ENCODE assay signal across 12 cellular contexts in genomic region chr16:4507588-4508345, GRCh38. TPM values are rescaled to one million over a fixed set of nuclear protein-coding genes. Genes with fewer than 3 reads are reported as not detected.
DNase-seq lines count a peak whose midpoint lies in the region; ATAC-seq and TF ChIP-seq lines count a peak whose summit lies in the region.
"Had no signal": no experiment of that assay in that cellular context is flagged by ENCODE, and none has a peak within 500 bp of the region (broad histone marks: within the 10 kb centered on the region; RNA-seq: fewer than 3 reads in every experiment).

No MANE protein-coding gene starts in this region.

- no peaks in the 10 kb centered on the region for H3K4me1 ChIP-seq in osteoblast (ENCODE audit: insufficient read depth, low read length)
- H3K4me1 ChIP-seq: A549 had no signal

- no peak overlapping the region for H2AFZ ChIP-seq in osteoblast (ENCODE audit: low read length)

- H3K36me3 Mint-ChIP-seq in activated T-cell treated with anti-CD3 and anti-CD28 coated beads, Interleukin-2, amount 50 U/mL, for 72 hours (ENCODE audit: insufficient read depth in 2 of 2): peaks cover 3 to 18% of the 10 kb centered on the region in 2 donors
- no peaks in the 10 kb centered on the region for H3K36me3 Mint-ChIP-seq in activated naive CD8-positive, alpha-beta T cell

- no peaks in the 10 kb centered on the region for H3K27me3 ChIP-seq in osteoblast (ENCODE audit: insufficient read depth, low read length)

- H3K4me1 Mint-ChIP-seq in activated T-cell treated with anti-CD3 and anti-CD28 coated beads, Interleukin-2, amount 50 U/mL, for 72 hours (ENCODE audit: low read depth): peaks cover 36% of the 10 kb centered on the region
- peaks cover 50% of the 10 kb centered on the region for H3K4me1 Mint-ChIP-seq in activated naive CD8-positive, alpha-beta T cell (ENCODE audit: low read depth)

- ATAC-seq in activated T-cell treated with anti-CD3 and anti-CD28 coated beads, Interleukin-2, amount 50 U/mL, for 72 hours (replicated peaks in 1 of 2): no peak
- ATAC-seq: A549 had no signal

- H3K9me3 Mint-ChIP-seq in activated T-cell treated with anti-CD3 and anti-CD28 coated beads, Interleukin-2, amount 50 U/mL, for 72 hours: no peaks in the 10 kb centered on the region
- no peaks in the 10 kb centered on the region for H3K9me3 Mint-ChIP-seq in activated naive CD8-positive, alpha-beta T cell (ENCODE audit: low read depth)

- peak overlapping the region; percentile 69 for H3K27ac Mint-ChIP-seq in activated T-cell treated with anti-CD3 and anti-CD28 coated beads, Interleukin-2, amount 50 U/mL, for 72 hours
- H3K27ac Mint-ChIP-seq in activated naive CD8-positive, alpha-beta T cell: peak overlapping the region; percentile 90

- H4K20me1 ChIP-seq in osteoblast (ENCODE audit: insufficient read depth, low read length): peaks cover 36% of the 10 kb centered on the region

- H3K4me2 ChIP-seq in osteoblast (ENCODE audit: insufficient read depth, low read length): no peak overlapping the region
- H3K4me2 ChIP-seq: A549 had no signal

- DNase-seq in activated T-cell treated with anti-CD3 and anti-CD28 coated beads, Interleukin-2, amount 50 U/mL, for 72 hours: no peak
- DNase-seq in activated T-cell treated with anti-CD3 and anti-CD28 coated beads, Interleukin-2, amount 50 U/mL, for 1 hour: no peak
- peak; percentile 17 for DNase-seq in osteoblast (ENCODE audit: insufficient read length, low spot score, missing footprints)
- no peak for DNase-seq in pons (ENCODE audit: low spot score)
- DNase-seq in SW 1271 (lab: John Stamatoyannopoulos, UW): no peak
- DNase-seq: COR-L47, NCI-H1092, occipital lobe, SHP77 treated with DMSO at 0.1 percent for 48 hours had no signal

- no peak overlapping the region for H3K27ac ChIP-seq in osteoblast (ENCODE audit: low read depth, low read length)
- H3K27ac ChIP-seq: A549 had no signal

- no peak overlapping the region for H3K4me3 Mint-ChIP-seq in activated T-cell treated with anti-CD3 and anti-CD28 coated beads, Interleukin-2, amount 50 U/mL, for 72 hours
- no peak overlapping the region for H3K4me3 Mint-ChIP-seq in activated naive CD8-positive, alpha-beta T cell

- H3K36me3 ChIP-seq in osteoblast (ENCODE audit: insufficient read depth, low read length): peaks cover 56% of the 10 kb centered on the region

- H3K79me2 ChIP-seq in osteoblast (ENCODE audit: insufficient read depth, low read length): peaks cover 26% of the 10 kb centered on the region

- no peak for TF ChIP-seq CTCF in osteoblast (IDR thresholded peaks at IDR 0.05; ENCODE audit: extremely low read depth, low read depth, low read length)

- no peaks in the 10 kb centered on the region for H3K27me3 Mint-ChIP-seq in activated T-cell treated with anti-CD3 and anti-CD28 coated beads, Interleukin-2, amount 50 U/mL, for 72 hours (ENCODE audit: low read depth)
- H3K27me3 Mint-ChIP-seq in activated naive CD8-positive, alpha-beta T cell: no peaks in the 10 kb centered on the region

- H3K9me3 ChIP-seq in osteoblast (ENCODE audit: low read depth, low read length): no peaks in the 10 kb centered on the region
- H3K9me3 ChIP-seq: A549 had no signal

- no peak overlapping the region for H3K4me3 ChIP-seq in osteoblast (ENCODE audit: insufficient read depth, low read length)
- H3K4me3 ChIP-seq: A549, skin epidermis had no signal

RNA-seq across cellular contexts. Expression of gene CDIP1, which starts 30.8 kb away (rescaled TPM):
- 10 to 100 TPM; 45.4 to 53.1 TPM for total RNA-seq in activated T-cell treated with anti-CD3 and anti-CD28 coated beads, Interleukin-2, amount 50 U/mL, for 72 hours
- 10.5 and 13.6 TPM in 2 replicates for total RNA-seq in osteoblast

RNA-seq across cellular contexts. Expression of gene HMOX2, which starts 31.6 kb away (rescaled TPM):
- 10 to 100 TPM; 50.3 to 50.9 TPM for total RNA-seq in activated T-cell treated with anti-CD3 and anti-CD28 coated beads, Interleukin-2, amount 50 U/mL, for 72 hours
- 39.4 and 44.5 TPM in 2 replicates for total RNA-seq in osteoblast

RNA-seq across cellular contexts. Expression of gene NMRAL1, which starts 33.3 kb away (rescaled TPM):
- 10 to 100 TPM; 32.5 to 33.0 TPM for total RNA-seq in activated T-cell treated with anti-CD3 and anti-CD28 coated beads, Interleukin-2, amount 50 U/mL, for 72 hours
- 71.0 and 90.5 TPM in 2 replicates for total RNA-seq in osteoblast

RNA-seq across cellular contexts. Expression of gene C16orf96, which starts 48.4 kb away (rescaled TPM):
- under 1 TPM; 0.51 to 0.55 TPM for total RNA-seq in activated T-cell treated with anti-CD3 and anti-CD28 coated beads, Interleukin-2, amount 50 U/mL, for 72 hours
- under 0.01 TPM in 1 of 2 replicates, not detected in the other for total RNA-seq in osteoblast
- total RNA-seq: occipital lobe had no signal
